Comparison of ENCODE assay signal across 11 cellular contexts in the genomic region with DNA sequence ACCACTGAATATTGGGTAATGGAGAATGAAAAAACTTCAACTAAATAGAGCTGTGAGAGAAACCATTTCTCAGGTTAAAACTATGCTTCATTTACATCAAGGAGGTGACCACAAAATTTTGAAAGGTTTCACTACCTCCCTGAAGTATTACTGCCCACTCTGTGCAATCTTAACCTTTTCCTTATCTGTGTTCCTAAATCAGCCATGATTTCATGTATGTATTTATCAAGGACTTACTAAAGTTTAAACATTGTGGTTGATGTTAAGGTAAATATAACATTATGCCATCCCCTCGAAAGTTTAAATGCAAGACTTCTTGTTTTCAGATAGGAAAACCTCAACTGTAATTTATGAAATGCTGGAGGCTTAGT.
DNase-seq lines count a peak whose midpoint lies in the region; ATAC-seq and TF ChIP-seq lines count a peak whose summit lies in the region.
"Had no signal": no experiment of that assay in that cellular context is flagged by ENCODE, and none has a peak within 500 bp of the region (broad histone marks: within the 10 kb centered on the region; RNA-seq: fewer than 3 reads in every experiment).

No MANE protein-coding gene starts in this region.

- no peaks in the 10 kb centered on the region for H3K27me3 ChIP-seq in Karpas-422 (ENCODE audit: low read length)
- H3K27me3 ChIP-seq in left lung = no peaks in the 10 kb centered on the region
- no peaks in the 10 kb centered on the region for H3K27me3 ChIP-seq in stomach

- H3K4me1 ChIP-seq in Karpas-422 (ENCODE audit: low read length) (peaks cover 24% of the 10 kb centered on the region), left lung (no peaks in the 10 kb centered on the region), stomach (peaks cover 0 to 4% (median 0%) of the 10 kb centered on the region in 4 donors)

- H3K79me2 ChIP-seq in Karpas-422 (ENCODE audit: low read length) = no peaks in the 10 kb centered on the region

- DNase-seq in GM12864 (ENCODE audit: low read depth) (peak; percentile 12), Karpas-422 (no peak), left lung (no peak), NCI-H2196 treated with DMSO at 0.1 percent for 48 hours (lab: John Stamatoyannopoulos, UW; ENCODE audit: unreplicated experiment) (no peak), stomach (no peak)
- DNase-seq: activated CD4-positive, alpha-beta T cell treated with anti-CD3 and anti-CD28 coated beads, Interleukin-2, amount 50 U/mL, for 48 hours; NCI-H1930; SIG-M5 had no signal

- ATAC-seq in GM19395 (IDR thresholded peaks at IDR 0.05; ENCODE audit: unreplicated experiment) (peak; percentile 92), HG02798 (IDR thresholded peaks at IDR 0.05; ENCODE audit: poor library complexity, unreplicated experiment) (peak; percentile 86), HG03520 (IDR thresholded peaks at IDR 0.05; ENCODE audit: unreplicated experiment) (peak; percentile 85), left lung (no peak)

- no peak overlapping the region for H2AFZ ChIP-seq in Karpas-422 (ENCODE audit: low read length)

- H3K9me3 ChIP-seq in Karpas-422 (ENCODE audit: low read length) (no peaks in the 10 kb centered on the region), left lung (no peaks in the 10 kb centered on the region), stomach (no peaks in the 10 kb centered on the region)

- no peak overlapping the region for H3K9ac ChIP-seq in Karpas-422 (ENCODE audit: low read length)

- 7 to 36% (median 26%) methylated on average over 1 of the region's 1 CpG for WGBS in stomach, 5 donors

- no peaks in the 10 kb centered on the region for H3K9me2 ChIP-seq in Karpas-422 (replicated peaks; ENCODE audit: insufficient read depth, low read length)

- no peak for TF ChIP-seq POLR2A in stomach (IDR thresholded peaks at IDR 0.05)

- TF ChIP-seq EP300 in stomach (IDR thresholded peaks at IDR 0.05) = no peak

- no peak for TF ChIP-seq CTCF in GM12864 (IDR thresholded peaks at IDR 0.05; ENCODE audit: low read depth, low read length, missing control alignments)
- no peak for TF ChIP-seq CTCF in left lung (IDR thresholded peaks at IDR 0.05)
- TF ChIP-seq CTCF in stomach (IDR thresholded peaks at IDR 0.05) = no peak

- intact Hi-C loops in left lung (cut with DNase I) = no loop called here
- intact Hi-C loops in stomach (cut with DNase I; ENCODE audit: low total_unique reads) = no loop called here

- H4K20me1 ChIP-seq in Karpas-422 (ENCODE audit: insufficient read depth, low read depth, low read length) = no peaks in the 10 kb centered on the region

- H3K36me3 ChIP-seq in Karpas-422 (ENCODE audit: insufficient read depth, low read length) (no peaks in the 10 kb centered on the region), left lung (no peaks in the 10 kb centered on the region), stomach (no peaks in the 10 kb centered on the region)

- H3K27ac ChIP-seq in Karpas-422 (ENCODE audit: low read length) = no peak overlapping the region
- no peak overlapping the region for H3K27ac ChIP-seq in left lung
- H3K27ac ChIP-seq in stomach = no peak overlapping the region

- H3K4me2 ChIP-seq in Karpas-422 (ENCODE audit: low read depth, low read length, poor library complexity, severe bottlenecking) = no peak overlapping the region

- no peak overlapping the region for H3K4me3 ChIP-seq in GM12864 (ENCODE audit: low read depth, low read length)
- no peak overlapping the region for H3K4me3 ChIP-seq in Karpas-422 (ENCODE audit: low read length)
- no peak overlapping the region for H3K4me3 ChIP-seq in left lung
- H3K4me3 ChIP-seq in stomach = no peak overlapping the region
